In genomic region chr7:148481147-148481526, GRCh38 we compare ENCODE assay signal across 17 cellular contexts.
DNase-seq lines count a peak whose midpoint lies in the region; TF ChIP-seq lines count a peak whose summit lies in the region.
"Had no signal": no experiment of that assay in that cellular context is flagged by ENCODE, and none has a peak within 500 bp of the region (broad histone marks: within the 10 kb centered on the region; RNA-seq: fewer than 3 reads in every experiment).

No MANE protein-coding gene starts in this region.

- H3K27me3 Mint-ChIP-seq in glutamatergic neuron (ENCODE audit: unreplicated experiment): peaks cover 2% of the 10 kb centered on the region

- peaks cover 28% of the 10 kb centered on the region for H3K4me1 Mint-ChIP-seq in glutamatergic neuron (ENCODE audit: low read depth, unreplicated experiment)

- H3K27ac Mint-ChIP-seq in glutamatergic neuron (ENCODE audit: unreplicated experiment): peak overlapping the region; percentile 91

- TF ChIP-seq CTCF in glutamatergic neuron (IDR thresholded peaks at IDR 0.05; ENCODE audit: partially characterized antibody, unreplicated experiment): no peak
- TF ChIP-seq CTCF in neural cell (IDR thresholded peaks at IDR 0.05; ENCODE audit: poor library complexity, severe bottlenecking): no peak

- no peak overlapping the region for H3K4me2 ChIP-seq in neural cell (ENCODE audit: low read length)

- no peaks in the 10 kb centered on the region for H3K79me2 ChIP-seq in neural cell (replicated peaks; ENCODE audit: insufficient read depth, low read length)

- no peaks in the 10 kb centered on the region for H3K9me2 ChIP-seq in neural cell (ENCODE audit: insufficient read depth, low read length)

- H3K36me3 Mint-ChIP-seq in glutamatergic neuron (ENCODE audit: unreplicated experiment): no peaks in the 10 kb centered on the region
- H3K36me3 Mint-ChIP-seq: CD8-positive, alpha-beta memory T cell had no signal

- TF ChIP-seq RAD21 in neural cell (conservative IDR thresholded peaks at IDR 0.05): no peak

- H3K9ac ChIP-seq in neural cell (ENCODE audit: low read length): peak overlapping the region; percentile 46

- H3K9me3 Mint-ChIP-seq in glutamatergic neuron (ENCODE audit: unreplicated experiment): peaks cover 5% of the 10 kb centered on the region
- H3K9me3 Mint-ChIP-seq: CD8-positive, alpha-beta memory T cell had no signal

- no peaks in the 10 kb centered on the region for H3K27me3 ChIP-seq in neural cell (ENCODE audit: insufficient read depth, low read depth, low read length)

- no peak overlapping the region for H3K4me3 ChIP-seq in neural cell (ENCODE audit: low read length)

- H4K20me1 ChIP-seq in neural cell (ENCODE audit: insufficient read depth): no peaks in the 10 kb centered on the region

- H3K36me3 ChIP-seq in neural cell (ENCODE audit: insufficient read depth, low read length): no peaks in the 10 kb centered on the region

- no peaks in the 10 kb centered on the region for H3K9me3 ChIP-seq in neural cell (ENCODE audit: low read length)

- H3K4me3 Mint-ChIP-seq in glutamatergic neuron (ENCODE audit: unreplicated experiment): peak overlapping the region; percentile 61

- no peak for TF ChIP-seq EP300 in neural cell (conservative IDR thresholded peaks at IDR 0.05; ENCODE audit: poor library complexity, severe bottlenecking)

- no peaks in the 10 kb centered on the region for H3F3A ChIP-seq in neural cell (ENCODE audit: insufficient read depth, low read length, poor library complexity, severe bottlenecking)

- peak; percentile 71 for DNase-seq in DMS 273 (lab: John Stamatoyannopoulos, UW; ENCODE audit: unreplicated experiment)
- no peak for DNase-seq in DMS 273 treated with DMSO at 0.1 percent for 48 hours (lab: John Stamatoyannopoulos, UW)
- no peak for DNase-seq in glutamatergic neuron
- DNase-seq in activated CD8-positive, alpha-beta memory T cell treated with anti-CD3 and anti-CD28 coated beads for 24 hours: no peak
- no peak for DNase-seq in DMS114 treated with DMSO at 0.1 percent for 48 hours (lab: John Stamatoyannopoulos, UW; ENCODE audit: unreplicated experiment)
- DNase-seq in HuH-7 (ENCODE audit: low spot score): no peak
- no peak for DNase-seq in NCI-H128 (lab: John Stamatoyannopoulos, UW; ENCODE audit: unreplicated experiment)
- DNase-seq: CD8-positive, alpha-beta memory T cell; H7; NCI-H1436; NCI-H2029; NCI-H446 treated with DMSO at 0.1 percent for 48 hours; NCI-H748 treated with DMSO at 0.1 percent for 48 hours; OCI-M1; SIG-M5 had no signal

- H2AFZ ChIP-seq in neural cell (ENCODE audit: low read depth, low read length): no peak overlapping the region

- peak overlapping the region; percentile 81 for H3K27ac ChIP-seq in neural cell (ENCODE audit: low read length)
- H3K27ac ChIP-seq: 22Rv1 had no signal

TF ChIP-seq in neural cell, 6 proteins besides CTCF, POLR2A, EP300 and RAD21:
- TF ChIP-seq MXI1 (conservative IDR thresholded peaks at IDR 0.05; ENCODE audit: poor library complexity, severe bottlenecking) (no peak), EZH2 (IDR thresholded peaks at IDR 0.05; ENCODE audit: borderline replicate concordance, insufficient read depth, low read length, poor library complexity, severe bottlenecking) (no peak), SMC3 (conservative IDR thresholded peaks at IDR 0.05; ENCODE audit: poor library complexity) (no peak), REST (IDR thresholded peaks at IDR 0.05; ENCODE audit: borderline replicate concordance) (no peak), TAF1 (IDR thresholded peaks at IDR 0.05; ENCODE audit: low read depth) (no peak), POLR2AphosphoS5 (IDR thresholded peaks at IDR 0.05) (no peak)
